14 cellular contexts compared by ENCODE assay signal in genomic region chr13:112880221-112880641, GRCh38.
A peak's percentile ranks its signal among the peaks of the same experiment; 100 is the strongest.
DNase-seq lines count a peak whose midpoint lies in the region; ATAC-seq and TF ChIP-seq lines count a peak whose summit lies in the region.
"Had no signal": no experiment of that assay in that cellular context is flagged by ENCODE, and none has a peak within 500 bp of the region (broad histone marks: within the 10 kb centered on the region; RNA-seq: fewer than 3 reads in every experiment).

No MANE protein-coding gene starts in this region.

- peaks cover 96% of the 10 kb centered on the region for H3K36me3 ChIP-seq in lower lobe of right lung

- TF ChIP-seq CTCF in glutamatergic neuron (IDR thresholded peaks at IDR 0.05; ENCODE audit: partially characterized antibody, unreplicated experiment) = no peak
- no peak for TF ChIP-seq CTCF in lower lobe of right lung (IDR thresholded peaks at IDR 0.05)

- H3K9me3 ChIP-seq in lower lobe of right lung = no peaks in the 10 kb centered on the region
- H3K9me3 ChIP-seq: HAP-1 had no signal

- H3K36me3 Mint-ChIP-seq in glutamatergic neuron (ENCODE audit: unreplicated experiment) = peaks cover 4% of the 10 kb centered on the region

- no peaks in the 10 kb centered on the region for H3K27me3 ChIP-seq in lower lobe of right lung (ENCODE audit: low read depth)

- no peaks in the 10 kb centered on the region for H3K9me3 Mint-ChIP-seq in stimulated activated naive CD8-positive, alpha-beta T cell treated with anti-CD3 and anti-CD28 coated beads, Interleukin-15, amount 100 ng/mL, for 72 hours
- H3K9me3 Mint-ChIP-seq in glutamatergic neuron (ENCODE audit: unreplicated experiment) = peaks cover 6% of the 10 kb centered on the region

- no peak overlapping the region for H3K4me3 ChIP-seq in lower lobe of right lung
- H3K4me3 ChIP-seq: HAP-1 had no signal

- no peak overlapping the region for H3K27ac Mint-ChIP-seq in stimulated activated naive CD8-positive, alpha-beta T cell treated with anti-CD3 and anti-CD28 coated beads, Interleukin-15, amount 100 ng/mL, for 72 hours
- H3K27ac Mint-ChIP-seq in glutamatergic neuron (ENCODE audit: unreplicated experiment) = no peak overlapping the region
- H3K27ac Mint-ChIP-seq: B cell had no signal

- peaks cover under 1% of the 10 kb centered on the region for H3K4me1 Mint-ChIP-seq in stimulated activated naive CD8-positive, alpha-beta T cell treated with anti-CD3 and anti-CD28 coated beads, Interleukin-15, amount 100 ng/mL, for 72 hours
- H3K4me1 Mint-ChIP-seq in glutamatergic neuron (ENCODE audit: low read depth, unreplicated experiment) = peaks cover 5% of the 10 kb centered on the region

- H3K27me3 Mint-ChIP-seq in stimulated activated naive CD8-positive, alpha-beta T cell treated with anti-CD3 and anti-CD28 coated beads, Interleukin-15, amount 100 ng/mL, for 72 hours = no peaks in the 10 kb centered on the region
- H3K27me3 Mint-ChIP-seq in glutamatergic neuron (ENCODE audit: unreplicated experiment) = peaks cover 7% of the 10 kb centered on the region
- H3K27me3 Mint-ChIP-seq: B cell; CD4-positive, alpha-beta memory T cell had no signal

- intact Hi-C loops in lower lobe of right lung (cut with DNase I) = no loop called here

- no peak for DNase-seq in stimulated activated naive CD8-positive, alpha-beta T cell treated with anti-CD3 and anti-CD28 coated beads, Interleukin-15, amount 100 ng/mL, for 72 hours
- no peak for DNase-seq in stimulated activated naive CD8-positive, alpha-beta T cell treated with anti-CD3 and anti-CD28 coated beads, Interleukin-15, Interleukin-2, amounts not matched to agents 100 U/mL and 50 U/mL, for 24 hours
- DNase-seq in glutamatergic neuron = peak; percentile 9
- DNase-seq in lower lobe of right lung = peak; percentile 39
- no peak for DNase-seq in NCI-H748 treated with DMSO at 0.1 percent for 48 hours (lab: John Stamatoyannopoulos, UW)
- no peak for DNase-seq in NK-92 (lab: John Stamatoyannopoulos, UW; ENCODE audit: unreplicated experiment)
- no peak for DNase-seq in Kasumi-1 (lab: John Stamatoyannopoulos, UW)
- DNase-seq: C1 segment of cervical spinal cord; CD4-positive, alpha-beta memory T cell; DMS153; DMS79 treated with DMSO at 0.1 percent for 48 hours; EL had no signal

- no peak overlapping the region for H3K4me3 Mint-ChIP-seq in stimulated activated naive CD8-positive, alpha-beta T cell treated with anti-CD3 and anti-CD28 coated beads, Interleukin-15, amount 100 ng/mL, for 72 hours
- no peak overlapping the region for H3K4me3 Mint-ChIP-seq in glutamatergic neuron (ENCODE audit: unreplicated experiment)
- H3K4me3 Mint-ChIP-seq: B cell; CD4-positive, alpha-beta memory T cell had no signal

- no peak overlapping the region for H3K27ac ChIP-seq in lower lobe of right lung

- H3K4me1 ChIP-seq in lower lobe of right lung = no peaks in the 10 kb centered on the region
- H3K4me1 ChIP-seq: HAP-1 had no signal

- ATAC-seq in stimulated activated naive CD8-positive, alpha-beta T cell treated with anti-CD3 and anti-CD28 coated beads, Interleukin-15, amount 100 ng/mL, for 72 hours = peak; percentile 14
- no peak for ATAC-seq in stimulated activated naive CD8-positive, alpha-beta T cell treated with anti-CD3 and anti-CD28 coated beads, Interleukin-15, Interleukin-2, amounts not matched to agents 100 U/mL and 50 U/mL, for 24 hours
- no peak for ATAC-seq in lower lobe of right lung

Comparison
In these comparisons a context has a peak if more than half of its experiments do, and no peak if none do; other contexts are left out.
1. DNase-seq: peak in glutamatergic neuron (single experiment) and lower lobe of right lung (single experiment); none in stimulated activated naive CD8-positive, alpha-beta T cell treated with anti-CD3 and anti-CD28 coated beads, Interleukin-15, amount 100 ng/mL, for 72 hours (0 of 2), stimulated activated naive CD8-positive, alpha-beta T cell treated with anti-CD3 and anti-CD28 coated beads, Interleukin-15, Interleukin-2, amounts not matched to agents 100 U/mL and 50 U/mL, for 24 hours (single experiment), NCI-H748 treated with DMSO at 0.1 percent for 48 hours (single experiment), NK-92 (single experiment) and Kasumi-1 (0 of 2).